In the genomic region with DNA sequence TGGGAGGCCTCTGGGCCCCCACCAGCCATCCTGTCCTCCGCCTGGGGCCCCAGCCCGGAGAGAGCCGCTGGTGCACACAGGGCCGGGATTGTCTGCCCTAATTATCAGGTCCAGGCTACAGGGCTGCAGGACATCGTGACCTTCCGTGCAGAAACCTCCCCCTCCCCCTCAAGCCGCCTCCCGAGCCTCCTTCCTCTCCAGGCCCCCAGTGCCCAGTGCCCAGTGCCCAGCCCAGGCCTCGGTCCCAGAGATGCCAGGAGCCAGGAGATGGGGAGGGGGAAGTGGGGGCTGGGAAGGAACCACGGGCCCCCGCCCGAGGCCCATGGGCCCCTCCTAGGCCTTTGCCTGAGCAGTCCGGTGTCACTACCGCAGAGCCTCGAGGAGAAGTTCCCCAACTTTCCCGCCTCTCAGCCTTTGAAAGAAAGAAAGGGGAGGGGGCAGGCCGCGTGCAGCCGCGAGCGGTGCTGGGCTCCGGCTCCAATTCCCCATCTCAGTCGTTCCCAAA, we compare ENCODE assay signal across 1 cellular context.
TF ChIP-seq lines count a peak whose summit lies in the region.

No MANE protein-coding gene starts in this region.

TF ChIP-seq in HepG2, 621 proteins besides CTCF, POLR2A, EP300 and RAD21 (continued from another document and continues in another):
- TF ChIP-seq, protein P1, sequence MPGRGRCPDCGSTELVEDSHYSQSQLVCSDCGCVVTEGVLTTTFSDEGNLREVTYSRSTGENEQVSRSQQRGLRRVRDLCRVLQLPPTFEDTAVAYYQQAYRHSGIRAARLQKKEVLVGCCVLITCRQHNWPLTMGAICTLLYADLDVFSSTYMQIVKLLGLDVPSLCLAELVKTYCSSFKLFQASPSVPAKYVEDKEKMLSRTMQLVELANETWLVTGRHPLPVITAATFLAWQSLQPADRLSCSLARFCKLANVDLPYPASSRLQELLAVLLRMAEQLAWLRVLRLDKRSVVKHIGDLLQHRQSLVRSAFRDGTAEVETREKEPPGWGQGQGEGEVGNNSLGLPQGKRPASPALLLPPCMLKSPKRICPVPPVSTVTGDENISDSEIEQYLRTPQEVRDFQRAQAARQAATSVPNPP (CRISPR knock-in tag; IDR thresholded peaks at IDR 0.05): no peak; the same call in 1 of the 2 replicates
- peak; percentile 51; the same call in 1 of the 2 replicates for TF ChIP-seq ZFP82 (CRISPR knock-in tag; IDR thresholded peaks at IDR 0.05; ENCODE audit: borderline replicate concordance)
- peak; percentile 60; the same call in 1 of the 2 replicates for TF ChIP-seq DMAP1 (CRISPR knock-in tag; IDR thresholded peaks at IDR 0.05)
- TF ChIP-seq UBTF (CRISPR knock-in tag; IDR thresholded peaks at IDR 0.05): 0 out of 2 replicates have a peak, but pooled peaks have one; percentile 20
- TF ChIP-seq ZFY (CRISPR knock-in tag; IDR thresholded peaks at IDR 0.05): peak; percentile 64; the same call in 1 of the 2 replicates
- TF ChIP-seq, protein P2, sequence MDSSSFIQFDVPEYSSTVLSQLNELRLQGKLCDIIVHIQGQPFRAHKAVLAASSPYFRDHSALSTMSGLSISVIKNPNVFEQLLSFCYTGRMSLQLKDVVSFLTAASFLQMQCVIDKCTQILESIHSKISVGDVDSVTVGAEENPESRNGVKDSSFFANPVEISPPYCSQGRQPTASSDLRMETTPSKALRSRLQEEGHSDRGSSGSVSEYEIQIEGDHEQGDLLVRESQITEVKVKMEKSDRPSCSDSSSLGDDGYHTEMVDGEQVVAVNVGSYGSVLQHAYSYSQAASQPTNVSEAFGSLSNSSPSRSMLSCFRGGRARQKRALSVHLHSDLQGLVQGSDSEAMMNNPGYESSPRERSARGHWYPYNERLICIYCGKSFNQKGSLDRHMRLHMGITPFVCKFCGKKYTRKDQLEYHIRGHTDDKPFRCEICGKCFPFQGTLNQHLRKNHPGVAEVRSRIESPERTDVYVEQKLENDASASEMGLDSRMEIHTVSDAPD (CRISPR knock-in tag; IDR thresholded peaks at IDR 0.05): 0 out of 2 replicates have a peak, but pooled peaks have one; percentile 24
- 0 out of 2 replicates have a peak, but pooled peaks have one; percentile 25 for TF ChIP-seq THYN1 (CRISPR knock-in tag; IDR thresholded peaks at IDR 0.05; ENCODE audit: borderline replicate concordance, low read depth)
- peak; percentile 23; the same call in 1 of the 2 replicates for TF ChIP-seq ZBTB7B (CRISPR knock-in tag; IDR thresholded peaks at IDR 0.05)
- TF ChIP-seq, protein P3, sequence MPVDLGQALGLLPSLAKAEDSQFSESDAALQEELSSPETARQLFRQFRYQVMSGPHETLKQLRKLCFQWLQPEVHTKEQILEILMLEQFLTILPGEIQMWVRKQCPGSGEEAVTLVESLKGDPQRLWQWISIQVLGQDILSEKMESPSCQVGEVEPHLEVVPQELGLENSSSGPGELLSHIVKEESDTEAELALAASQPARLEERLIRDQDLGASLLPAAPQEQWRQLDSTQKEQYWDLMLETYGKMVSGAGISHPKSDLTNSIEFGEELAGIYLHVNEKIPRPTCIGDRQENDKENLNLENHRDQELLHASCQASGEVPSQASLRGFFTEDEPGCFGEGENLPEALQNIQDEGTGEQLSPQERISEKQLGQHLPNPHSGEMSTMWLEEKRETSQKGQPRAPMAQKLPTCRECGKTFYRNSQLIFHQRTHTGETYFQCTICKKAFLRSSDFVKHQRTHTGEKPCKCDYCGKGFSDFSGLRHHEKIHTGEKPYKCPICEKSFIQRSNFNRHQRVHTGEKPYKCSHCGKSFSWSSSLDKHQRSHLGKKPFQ (CRISPR knock-in tag; IDR thresholded peaks at IDR 0.05; ENCODE audit: insufficient replicate concordance): peak; percentile 80
- peak; percentile 82; the same call in 1 of the 2 replicates for TF ChIP-seq ZNF317 (CRISPR knock-in tag; IDR thresholded peaks at IDR 0.05)
- TF ChIP-seq ZNF574 (CRISPR knock-in tag; IDR thresholded peaks at IDR 0.05): peak; percentile 48; the same call in 1 of the 2 replicates
- TF ChIP-seq SETDB1 (CRISPR knock-in tag; IDR thresholded peaks at IDR 0.05; ENCODE audit: borderline replicate concordance): no peak
- TF ChIP-seq NFIC (IDR thresholded peaks at IDR 0.05; ENCODE audit: low read length): 0 out of 2 replicates have a peak, but pooled peaks have one; percentile 57
- peak; percentile 69; the same call in 1 of the 2 replicates for TF ChIP-seq ZNF451 (CRISPR knock-in tag; IDR thresholded peaks at IDR 0.05)
- TF ChIP-seq, protein P4, sequence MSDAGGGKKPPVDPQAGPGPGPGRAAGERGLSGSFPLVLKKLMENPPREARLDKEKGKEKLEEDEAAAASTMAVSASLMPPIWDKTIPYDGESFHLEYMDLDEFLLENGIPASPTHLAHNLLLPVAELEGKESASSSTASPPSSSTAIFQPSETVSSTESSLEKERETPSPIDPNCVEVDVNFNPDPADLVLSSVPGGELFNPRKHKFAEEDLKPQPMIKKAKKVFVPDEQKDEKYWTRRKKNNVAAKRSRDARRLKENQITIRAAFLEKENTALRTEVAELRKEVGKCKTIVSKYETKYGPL (CRISPR knock-in tag; IDR thresholded peaks at IDR 0.05): 0 out of 2 replicates have a peak, but pooled peaks have one; percentile 36
- TF ChIP-seq HNRNPL (IDR thresholded peaks at IDR 0.05; ENCODE audit: low read depth, low read length): peak; percentile 99
- peak; percentile 84 for TF ChIP-seq TFDP1 (CRISPR knock-in tag; IDR thresholded peaks at IDR 0.05; ENCODE audit: borderline replicate concordance)
- 0 out of 2 replicates have a peak, but pooled peaks have one; percentile 15 for TF ChIP-seq ZNF709 (CRISPR knock-in tag; IDR thresholded peaks at IDR 0.05)
- TF ChIP-seq, protein P5, sequence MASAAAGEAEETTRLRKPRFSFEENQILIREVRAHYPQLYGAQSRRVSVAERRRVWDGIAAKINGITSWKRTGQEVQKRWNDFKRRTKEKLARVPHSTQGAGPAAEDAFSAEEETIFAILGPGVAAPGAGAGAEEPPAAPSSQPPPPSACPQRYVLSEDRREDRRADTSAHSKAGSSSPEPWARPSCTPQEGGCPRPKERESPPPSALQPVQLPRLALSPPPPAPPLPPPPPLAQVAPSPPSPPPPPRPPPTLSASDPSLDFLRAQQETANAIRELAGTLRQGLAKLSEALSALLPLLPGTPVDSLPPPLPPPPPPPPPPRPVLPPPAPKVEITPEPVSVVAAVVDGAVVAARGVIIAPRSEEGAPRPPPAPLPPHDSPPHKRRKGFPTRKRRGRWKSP (CRISPR knock-in tag; IDR thresholded peaks at IDR 0.05): 0 out of 2 replicates have a peak, but pooled peaks have one; percentile 35
- TF ChIP-seq ZNF546 (CRISPR knock-in tag; conservative IDR thresholded peaks at IDR 0.05): peak; percentile 25; the same call in 1 of the 2 replicates
- TF ChIP-seq ZNF891 (CRISPR knock-in tag; IDR thresholded peaks at IDR 0.05): 0 out of 2 replicates have a peak, but pooled peaks have one; percentile 58
- TF ChIP-seq ZNF329 (CRISPR knock-in tag; IDR thresholded peaks at IDR 0.05; ENCODE audit: low read depth): peak; percentile 27; the same call in 1 of the 2 replicates
- TF ChIP-seq MED8 (CRISPR knock-in tag; IDR thresholded peaks at IDR 0.05; ENCODE audit: insufficient replicate concordance): peak; percentile 17
- no peak; the same call in 1 of the 2 replicates for TF ChIP-seq MEIS1 (CRISPR knock-in tag; IDR thresholded peaks at IDR 0.05; ENCODE audit: borderline replicate concordance)
- peak; percentile 82; the same call in 1 of the 2 replicates for TF ChIP-seq ZNF780A (CRISPR knock-in tag; IDR thresholded peaks at IDR 0.05)
- TF ChIP-seq MAF1 (CRISPR knock-in tag; IDR thresholded peaks at IDR 0.05; ENCODE audit: borderline replicate concordance): 0 out of 2 replicates have a peak, but pooled peaks have one; percentile 29
- TF ChIP-seq, protein P6, sequence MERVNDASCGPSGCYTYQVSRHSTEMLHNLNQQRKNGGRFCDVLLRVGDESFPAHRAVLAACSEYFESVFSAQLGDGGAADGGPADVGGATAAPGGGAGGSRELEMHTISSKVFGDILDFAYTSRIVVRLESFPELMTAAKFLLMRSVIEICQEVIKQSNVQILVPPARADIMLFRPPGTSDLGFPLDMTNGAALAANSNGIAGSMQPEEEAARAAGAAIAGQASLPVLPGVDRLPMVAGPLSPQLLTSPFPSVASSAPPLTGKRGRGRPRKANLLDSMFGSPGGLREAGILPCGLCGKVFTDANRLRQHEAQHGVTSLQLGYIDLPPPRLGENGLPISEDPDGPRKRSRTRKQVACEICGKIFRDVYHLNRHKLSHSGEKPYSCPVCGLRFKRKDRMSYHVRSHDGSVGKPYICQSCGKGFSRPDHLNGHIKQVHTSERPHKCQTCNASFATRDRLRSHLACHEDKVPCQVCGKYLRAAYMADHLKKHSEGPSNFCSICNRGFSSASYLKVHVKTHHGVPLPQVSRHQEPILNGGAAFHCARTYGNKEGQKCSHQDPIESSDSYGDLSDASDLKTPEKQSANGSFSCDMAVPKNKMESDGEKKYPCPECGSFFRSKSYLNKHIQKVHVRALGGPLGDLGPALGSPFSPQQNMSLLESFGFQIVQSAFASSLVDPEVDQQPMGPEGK (CRISPR knock-in tag; IDR thresholded peaks at IDR 0.05): peak; percentile 95
- peak; percentile 94; the same call in 1 of the 2 replicates for TF ChIP-seq ZNF816 (CRISPR knock-in tag; IDR thresholded peaks at IDR 0.05; ENCODE audit: borderline replicate concordance)
- TF ChIP-seq, protein P7, sequence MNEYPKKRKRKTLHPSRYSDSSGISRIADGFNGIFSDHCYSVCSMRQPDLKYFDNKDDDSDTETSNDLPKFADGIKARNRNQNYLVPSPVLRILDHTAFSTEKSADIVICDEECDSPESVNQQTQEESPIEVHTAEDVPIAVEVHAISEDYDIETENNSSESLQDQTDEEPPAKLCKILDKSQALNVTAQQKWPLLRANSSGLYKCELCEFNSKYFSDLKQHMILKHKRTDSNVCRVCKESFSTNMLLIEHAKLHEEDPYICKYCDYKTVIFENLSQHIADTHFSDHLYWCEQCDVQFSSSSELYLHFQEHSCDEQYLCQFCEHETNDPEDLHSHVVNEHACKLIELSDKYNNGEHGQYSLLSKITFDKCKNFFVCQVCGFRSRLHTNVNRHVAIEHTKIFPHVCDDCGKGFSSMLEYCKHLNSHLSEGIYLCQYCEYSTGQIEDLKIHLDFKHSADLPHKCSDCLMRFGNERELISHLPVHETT (CRISPR knock-in tag; conservative IDR thresholded peaks at IDR 0.05): 0 out of 2 replicates have a peak, but pooled peaks have one; percentile 16
- no peak for TF ChIP-seq ETV6 (CRISPR knock-in tag; conservative IDR thresholded peaks at IDR 0.05)
- TF ChIP-seq, protein P8, sequence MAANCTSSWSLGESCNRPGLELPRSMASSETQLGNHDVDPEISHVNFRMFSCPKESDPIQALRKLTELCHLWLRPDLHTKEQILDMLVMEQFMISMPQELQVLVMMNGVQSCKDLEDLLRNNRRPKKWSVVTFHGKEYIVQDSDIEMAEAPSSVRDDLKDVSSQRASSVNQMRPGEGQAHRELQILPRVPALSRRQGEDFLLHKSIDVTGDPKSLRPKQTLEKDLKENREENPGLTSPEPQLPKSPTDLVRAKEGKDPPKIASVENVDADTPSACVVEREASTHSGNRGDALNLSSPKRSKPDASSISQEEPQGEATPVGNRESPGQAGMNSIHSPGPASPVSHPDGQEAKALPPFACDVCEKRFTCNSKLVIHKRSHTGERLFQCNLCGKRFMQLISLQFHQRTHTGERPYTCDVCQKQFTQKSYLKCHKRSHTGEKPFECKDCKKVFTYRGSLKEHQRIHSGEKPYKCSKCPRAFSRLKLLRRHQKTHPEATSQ (CRISPR knock-in tag; IDR thresholded peaks at IDR 0.05; ENCODE audit: borderline replicate concordance): peak; percentile 52; the same call in 1 of the 2 replicates
- TF ChIP-seq ZNF792 (CRISPR knock-in tag; IDR thresholded peaks at IDR 0.05): 0 out of 2 replicates have a peak, but pooled peaks have one; percentile 1
- TF ChIP-seq GFI1 (CRISPR knock-in tag; IDR thresholded peaks at IDR 0.05; ENCODE audit: borderline replicate concordance): peak; percentile 63; the same call in 1 of the 2 replicates
- TF ChIP-seq TCF12 (IDR thresholded peaks at IDR 0.05): no peak
- TF ChIP-seq TCF12 (CRISPR knock-in tag; IDR thresholded peaks at IDR 0.05): peak; percentile 11; the same call in 1 of the 2 replicates
- no peak for TF ChIP-seq CAMTA2 (CRISPR knock-in tag; IDR thresholded peaks at IDR 0.05; ENCODE audit: borderline replicate concordance)
- no peak for TF ChIP-seq ZNF569 (CRISPR knock-in tag; IDR thresholded peaks at IDR 0.05; ENCODE audit: borderline replicate concordance)
- 0 out of 2 replicates have a peak, but pooled peaks have one; percentile 22 for TF ChIP-seq ZNF766 (CRISPR knock-in tag; IDR thresholded peaks at IDR 0.05; ENCODE audit: borderline replicate concordance)
